10 cellular contexts compared by ENCODE assay signal in genomic region chr20:19828233-19828632, GRCh38.
DNase-seq lines count a peak whose midpoint lies in the region; ATAC-seq, FAIRE-seq and TF ChIP-seq lines count a peak whose summit lies in the region.
"Had no signal": no experiment of that assay in that cellular context is flagged by ENCODE, and none has a peak within 500 bp of the region (broad histone marks: within the 10 kb centered on the region; RNA-seq: fewer than 3 reads in every experiment).

No MANE protein-coding gene starts in this region.

- no peak for TF ChIP-seq EP300 in sigmoid colon (IDR thresholded peaks at IDR 0.05)

- H3K27ac Mint-ChIP-seq in stimulated activated naive B cell treated with anti-CD40 and anti-IgM and Interleukin-4, amounts not matched to agents 10 μg/mL and 1 μg/mL and 100 μg/mL, for 72 hours = peak overlapping the region; percentile 53

- peaks cover 0 to 5% of the 10 kb centered on the region in 2 donors for H3K27me3 Mint-ChIP-seq in stimulated activated naive B cell treated with anti-CD40 and anti-IgM and Interleukin-4, amounts not matched to agents 10 μg/mL and 1 μg/mL and 100 μg/mL, for 72 hours

- no peaks in the 10 kb centered on the region for H3K9me3 Mint-ChIP-seq in stimulated activated naive B cell treated with anti-CD40 and anti-IgM and Interleukin-4, amounts not matched to agents 10 μg/mL and 1 μg/mL and 100 μg/mL, for 72 hours

- POLR2A ChIA-PET in RWPE1 (lab: Yijun Ruan, JAX; ENCODE audit: low non-redundant PET) = no interaction called here

- no peak for FAIRE-seq in frontal cortex (lab: Jason Lieb, UNC)
- FAIRE-seq: pancreas, TTC549 had no signal

- H3K4me1 ChIP-seq in DND-41 (ENCODE audit: insufficient read depth, low read length) = no peaks in the 10 kb centered on the region
- H3K4me1 ChIP-seq in sigmoid colon = peaks cover 0 to 7% (median under 1%) of the 10 kb centered on the region in 4 donors
- H3K4me1 ChIP-seq: pancreas had no signal

- no peaks in the 10 kb centered on the region for H3K27me3 ChIP-seq in DND-41 (ENCODE audit: insufficient read depth, low read length, poor library complexity)
- no peaks in the 10 kb centered on the region for H3K27me3 ChIP-seq in sigmoid colon
- H3K27me3 ChIP-seq: pancreas had no signal

- no peaks in the 10 kb centered on the region for H3K9me3 ChIP-seq in DND-41 (ENCODE audit: insufficient read depth, low read length, severe bottlenecking)
- no peaks in the 10 kb centered on the region for H3K9me3 ChIP-seq in sigmoid colon
- H3K9me3 ChIP-seq: pancreas had no signal

- CTCF ChIA-PET in RWPE1 (lab: Yijun Ruan, JAX) = interaction anchor here (0.6 to 1.4 kb wide), 10 partner anchors 12 to 758 kb away, joined by 3 to 4 read pairs (median 3); no protein-coding TSS in a partner anchor

- no peaks in the 10 kb centered on the region for H3K79me2 ChIP-seq in DND-41 (ENCODE audit: insufficient read depth, low read length)

- H3K36me3 Mint-ChIP-seq in stimulated activated naive B cell treated with anti-CD40 and anti-IgM and Interleukin-4, amounts not matched to agents 10 μg/mL and 1 μg/mL and 100 μg/mL, for 72 hours = no peaks in the 10 kb centered on the region

- H3K9ac ChIP-seq in DND-41 (ENCODE audit: low read depth, low read length) = no peak overlapping the region

- DNase-seq in DND-41 (peak; percentile 45), GM19240 (ENCODE audit: insufficient read length, low spot score) (peak; percentile 57), RWPE1 (ENCODE audit: low spot score) (peak; percentile 59), frontal cortex (ENCODE audit: low spot score in 2 of 2) (peak; percentile 17 to 50), foreskin melanocyte (no peak), sigmoid colon (no peak)
- peak; percentile 77 for DNase-seq in stimulated activated naive B cell treated with anti-CD40 and anti-IgM and Interleukin-4, amounts not matched to agents 10 μg/mL and 1 μg/mL and 100 μg/mL, for 72 hours
- DNase-seq: pancreas had no signal

- TF ChIP-seq CTCF in DND-41 (IDR thresholded peaks at IDR 0.05; ENCODE audit: borderline replicate concordance, extremely low read depth, low read length, poor library complexity, severe bottlenecking) = peak; percentile 42
- peak; percentile 35; the same call in 1 of the 2 replicates for TF ChIP-seq CTCF in RWPE1 (conservative IDR thresholded peaks at IDR 0.05; ENCODE audit: low read depth)
- TF ChIP-seq CTCF in sigmoid colon (IDR thresholded peaks at IDR 0.05) = no peak

- intact Hi-C loops in sigmoid colon (cut with DNase I) = no loop called here

- WGBS in sigmoid colon, 2 donors = 44 to 75% methylated on average over 4 of the region's 4 CpGs

- H3K36me3 ChIP-seq in DND-41 (ENCODE audit: insufficient read depth, low read length) (no peaks in the 10 kb centered on the region), sigmoid colon (peaks cover 0 to 9% (median 0%) of the 10 kb centered on the region in 4 donors)
- H3K36me3 ChIP-seq: pancreas had no signal

- TF ChIP-seq POLR2A in sigmoid colon (IDR thresholded peaks at IDR 0.05) = no peak

- peaks cover 49 to 65% of the 10 kb centered on the region in 2 donors for H3K4me1 Mint-ChIP-seq in stimulated activated naive B cell treated with anti-CD40 and anti-IgM and Interleukin-4, amounts not matched to agents 10 μg/mL and 1 μg/mL and 100 μg/mL, for 72 hours

- ATAC-seq in DND-41 (ENCODE audit: insufficient read depth, low read depth) = peak; percentile 86
- ATAC-seq in HG03342 (IDR thresholded peaks at IDR 0.05; ENCODE audit: unreplicated experiment) = peak; percentile 91
- peak; percentile 97 to 99 for ATAC-seq in stimulated activated naive B cell treated with anti-CD40 and anti-IgM and Interleukin-4, amounts not matched to agents 10 μg/mL and 1 μg/mL and 100 μg/mL, for 72 hours (replicated peaks)

- no peaks in the 10 kb centered on the region for H4K20me1 ChIP-seq in DND-41 (ENCODE audit: insufficient read depth, low read length)

- no peak overlapping the region for H3K4me3 ChIP-seq in DND-41 (ENCODE audit: low read depth in 1 of 2, low read length in 2 of 2)
- no peak overlapping the region for H3K4me3 ChIP-seq in sigmoid colon
- H3K4me3 ChIP-seq: pancreas had no signal

- H3K4me2 ChIP-seq in DND-41 (ENCODE audit: insufficient read depth, low read length) = no peak overlapping the region

- H2AFZ ChIP-seq in DND-41 (ENCODE audit: low read depth, low read length) = no peak overlapping the region

- H3K4me3 Mint-ChIP-seq in stimulated activated naive B cell treated with anti-CD40 and anti-IgM and Interleukin-4, amounts not matched to agents 10 μg/mL and 1 μg/mL and 100 μg/mL, for 72 hours = peak overlapping the region in 1 of 2 donors; percentile 3

- H3K27ac ChIP-seq in DND-41 (ENCODE audit: low read length) (no peak overlapping the region), RWPE1 (no peak overlapping the region), sigmoid colon (no peak overlapping the region)
- H3K27ac ChIP-seq: pancreas had no signal

Comparison
In these comparisons a context has a peak if more than half of its experiments do, and no peak if none do; other contexts are left out.
1. DNase-seq: peak in DND-41 (single experiment), GM19240 (single experiment), RWPE1 (single experiment), frontal cortex (2 of 2) and stimulated activated naive B cell treated with anti-CD40 and anti-IgM and Interleukin-4, amounts not matched to agents 10 μg/mL and 1 μg/mL and 100 μg/mL, for 72 hours (single experiment); none in foreskin melanocyte (single experiment) and sigmoid colon (single experiment).
2. CTCF ChIP-seq: peak in DND-41 (single experiment) and RWPE1 (single experiment); none in sigmoid colon (0 of 4).
3. Peak in every context shown above with its lines, with median percentiles within 50 percentile points of each other: ATAC-seq.